10 cellular contexts compared by ENCODE assay signal in genomic region chr3:146540978-146541377, GRCh38. TPM values are rescaled to one million over a fixed set of nuclear protein-coding genes. Genes with fewer than 3 reads are reported as not detected.
A peak's percentile ranks its signal among the peaks of the same experiment; 100 is the strongest.
DNase-seq lines count a peak whose midpoint lies in the region; ATAC-seq and TF ChIP-seq lines count a peak whose summit lies in the region.
"Had no signal": no experiment of that assay in that cellular context is flagged by ENCODE, and none has a peak within 500 bp of the region (broad histone marks: within the 10 kb centered on the region; RNA-seq: fewer than 3 reads in every experiment).

No MANE protein-coding gene starts in this region.

- no peak for TF ChIP-seq EP300 in tibial nerve (IDR thresholded peaks at IDR 0.05)

- POLR2A ChIA-PET in activated naive CD8-positive, alpha-beta T cell treated with anti-CD3 and anti-CD28 coated beads, Interleukin-2, amount 10 ng/mL, durations not matched to agents 7 days and 5 days (lab: Charles Lee): interaction anchor here (0.7 to 1.9 kb wide), 2 partner anchors 41 to 43 kb away, joined by 3 to 9 read pairs; no protein-coding TSS in a partner anchor

- H3K9me3 Mint-ChIP-seq in activated naive CD4-positive, alpha-beta T cell treated with anti-CD3 and anti-CD28 coated beads, Interleukin-2, amount 50 U/mL, for 24 hours: no peaks in the 10 kb centered on the region
- H3K9me3 Mint-ChIP-seq in activated naive CD8-positive, alpha-beta T cell treated with anti-CD3 and anti-CD28 coated beads, Interleukin-2, amount 10 ng/mL, durations not matched to agents 7 days and 5 days: no peaks in the 10 kb centered on the region
- no peaks in the 10 kb centered on the region for H3K9me3 Mint-ChIP-seq in memory B cell
- H3K9me3 Mint-ChIP-seq: naive B cell had no signal

- H3K36me3 ChIP-seq in tibial nerve: peaks cover 0 to 3% (median 0%) of the 10 kb centered on the region in 3 donors
- H3K36me3 ChIP-seq in WERI-Rb-1: no peaks in the 10 kb centered on the region; the same call in none of the 2 replicates

- peaks cover 62% of the 10 kb centered on the region for H3K4me1 Mint-ChIP-seq in activated naive CD4-positive, alpha-beta T cell treated with anti-CD3 and anti-CD28 coated beads, Interleukin-2, amount 50 U/mL, for 24 hours
- peaks cover 51% of the 10 kb centered on the region for H3K4me1 Mint-ChIP-seq in activated naive CD8-positive, alpha-beta T cell treated with anti-CD3 and anti-CD28 coated beads, Interleukin-2, amount 10 ng/mL, durations not matched to agents 7 days and 5 days
- peaks cover 39% of the 10 kb centered on the region for H3K4me1 Mint-ChIP-seq in memory B cell

- 70% methylated on average over 1 of the region's 1 CpG for WGBS in tibial nerve, 2 donors

- TF ChIP-seq CTCF in tibial nerve (IDR thresholded peaks at IDR 0.05): no peak
- TF ChIP-seq CTCF in WERI-Rb-1 (IDR thresholded peaks at IDR 0.05; ENCODE audit: low read depth, low read length): no peak
- no peak for TF ChIP-seq CTCF in GM13977 (IDR thresholded peaks at IDR 0.05; ENCODE audit: extremely low read depth, insufficient read depth, missing control alignments)

- ATAC-seq in activated naive CD8-positive, alpha-beta T cell treated with anti-CD3 and anti-CD28 coated beads, Interleukin-2, amount 10 ng/mL, durations not matched to agents 7 days and 5 days (ENCODE audit: low read depth): no peak
- no peak for ATAC-seq in memory B cell (ENCODE audit: low read depth)

- H3K4me3 ChIP-seq in tibial nerve: peak overlapping the region in 1 of 4 donors; percentile 71
- no peak overlapping the region for H3K4me3 ChIP-seq in WERI-Rb-1 (ENCODE audit: low read depth, low read length)

- no peaks in the 10 kb centered on the region for H3K27me3 Mint-ChIP-seq in activated naive CD4-positive, alpha-beta T cell treated with anti-CD3 and anti-CD28 coated beads, Interleukin-2, amount 50 U/mL, for 24 hours
- no peaks in the 10 kb centered on the region for H3K27me3 Mint-ChIP-seq in activated naive CD8-positive, alpha-beta T cell treated with anti-CD3 and anti-CD28 coated beads, Interleukin-2, amount 10 ng/mL, durations not matched to agents 7 days and 5 days
- no peaks in the 10 kb centered on the region for H3K27me3 Mint-ChIP-seq in memory B cell
- H3K27me3 Mint-ChIP-seq: naive B cell had no signal

- H3K9me3 ChIP-seq in tibial nerve: no peaks in the 10 kb centered on the region
- peaks cover 3% of the 10 kb centered on the region for H3K9me3 ChIP-seq in WERI-Rb-1 (ENCODE audit: severe bottlenecking)

- peak overlapping the region; percentile 39 for H3K4me3 Mint-ChIP-seq in activated naive CD4-positive, alpha-beta T cell treated with anti-CD3 and anti-CD28 coated beads, Interleukin-2, amount 50 U/mL, for 24 hours
- H3K4me3 Mint-ChIP-seq in activated naive CD8-positive, alpha-beta T cell treated with anti-CD3 and anti-CD28 coated beads, Interleukin-2, amount 10 ng/mL, durations not matched to agents 7 days and 5 days: peak overlapping the region; percentile 100
- H3K4me3 Mint-ChIP-seq in memory B cell: no peak overlapping the region

- H3K27ac ChIP-seq in tibial nerve (peak overlapping the region in 3 of 4 donors; percentile 25 to 98 (median 96)), WERI-Rb-1 (no peak overlapping the region)

- no peak for DNase-seq in activated naive CD4-positive, alpha-beta T cell (lab: John Stamatoyannopoulos, UW)
- DNase-seq in activated naive CD8-positive, alpha-beta T cell treated with anti-CD3 and anti-CD28 coated beads, Interleukin-2, amount 10 ng/mL, durations not matched to agents 7 days and 5 days: no peak
- DNase-seq in memory B cell (ENCODE audit: low spot score in 2 of 2) (no peak), tibial nerve (ENCODE audit: low spot score in 2 of 2) (no peak), cerebellum (ENCODE audit: low spot score) (no peak), WERI-Rb-1 (no peak), GM13977 (ENCODE audit: low spot score) (no peak)
- DNase-seq: GF-D8, naive B cell had no signal

- in situ Hi-C loops in GM13977 (cut with MboI; ENCODE audit: low pct_unique_long_range_greater_than_20kb, low sequenced_read_pairs, unreplicated experiment): no loop called here

- H3K4me1 ChIP-seq in tibial nerve: peaks cover 0 to 68% (median 34%) of the 10 kb centered on the region in 4 donors

- no peak for TF ChIP-seq POLR2A in tibial nerve (IDR thresholded peaks at IDR 0.05)

- H3K36me3 Mint-ChIP-seq in activated naive CD4-positive, alpha-beta T cell treated with anti-CD3 and anti-CD28 coated beads, Interleukin-2, amount 50 U/mL, for 24 hours: peaks cover 4% of the 10 kb centered on the region
- H3K36me3 Mint-ChIP-seq in activated naive CD8-positive, alpha-beta T cell treated with anti-CD3 and anti-CD28 coated beads, Interleukin-2, amount 10 ng/mL, durations not matched to agents 7 days and 5 days: peaks cover 55% of the 10 kb centered on the region
- peaks cover 6% of the 10 kb centered on the region for H3K36me3 Mint-ChIP-seq in memory B cell

- no peak overlapping the region for H3K27ac Mint-ChIP-seq in activated naive CD4-positive, alpha-beta T cell treated with anti-CD3 and anti-CD28 coated beads, Interleukin-2, amount 50 U/mL, for 24 hours
- peak overlapping the region; percentile 72 for H3K27ac Mint-ChIP-seq in activated naive CD8-positive, alpha-beta T cell treated with anti-CD3 and anti-CD28 coated beads, Interleukin-2, amount 10 ng/mL, durations not matched to agents 7 days and 5 days
- peak overlapping the region; percentile 62 for H3K27ac Mint-ChIP-seq in memory B cell

- H3K27me3 ChIP-seq in tibial nerve: no peaks in the 10 kb centered on the region
- no peaks in the 10 kb centered on the region for H3K27me3 ChIP-seq in WERI-Rb-1 (ENCODE audit: insufficient read depth, low read depth, severe bottlenecking)

RNA-seq across cellular contexts. Expression of gene PLSCR1, which starts 3.4 kb away (rescaled TPM):
- total RNA-seq in activated naive CD8-positive, alpha-beta T cell treated with anti-CD3 and anti-CD28 coated beads, Interleukin-2, amount 10 ng/mL, durations not matched to agents 7 days and 5 days: 100 to 1,000 TPM; 172 to 177 TPM
- total RNA-seq in tibial nerve (100 to 1,000 TPM in 1 of 4 donors, 10 to 100 TPM in 3; 57.8 to 104 (median 68.7) TPM), cerebellum (18.5 TPM)
